1 cellular context compared by ENCODE assay signal in the genomic region with DNA sequence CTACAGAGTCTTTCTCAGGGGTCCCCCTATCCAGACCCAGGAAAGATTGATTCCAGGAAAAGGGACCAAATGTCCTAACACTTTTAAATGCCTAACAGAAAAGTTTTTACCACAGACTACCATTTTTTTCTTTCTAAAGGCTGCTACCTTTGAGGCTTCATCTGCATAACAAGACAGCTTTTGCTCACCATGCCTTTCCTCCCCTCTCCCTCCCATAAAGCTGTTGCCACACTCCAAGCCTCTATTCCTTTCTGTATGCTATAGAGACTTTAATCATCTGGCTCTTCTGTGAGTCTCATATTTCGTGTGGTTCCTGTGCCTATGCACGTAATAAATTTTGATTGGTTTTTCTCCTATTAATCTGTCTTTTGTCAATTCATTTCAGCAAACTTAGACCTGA.
TF ChIP-seq lines count a peak whose summit lies in the region.

No MANE protein-coding gene starts in this region.

TF ChIP-seq in GM23338, 12 proteins besides CTCF, POLR2A, EP300 and RAD21 (continued from another document):
- TF ChIP-seq, protein P1, sequence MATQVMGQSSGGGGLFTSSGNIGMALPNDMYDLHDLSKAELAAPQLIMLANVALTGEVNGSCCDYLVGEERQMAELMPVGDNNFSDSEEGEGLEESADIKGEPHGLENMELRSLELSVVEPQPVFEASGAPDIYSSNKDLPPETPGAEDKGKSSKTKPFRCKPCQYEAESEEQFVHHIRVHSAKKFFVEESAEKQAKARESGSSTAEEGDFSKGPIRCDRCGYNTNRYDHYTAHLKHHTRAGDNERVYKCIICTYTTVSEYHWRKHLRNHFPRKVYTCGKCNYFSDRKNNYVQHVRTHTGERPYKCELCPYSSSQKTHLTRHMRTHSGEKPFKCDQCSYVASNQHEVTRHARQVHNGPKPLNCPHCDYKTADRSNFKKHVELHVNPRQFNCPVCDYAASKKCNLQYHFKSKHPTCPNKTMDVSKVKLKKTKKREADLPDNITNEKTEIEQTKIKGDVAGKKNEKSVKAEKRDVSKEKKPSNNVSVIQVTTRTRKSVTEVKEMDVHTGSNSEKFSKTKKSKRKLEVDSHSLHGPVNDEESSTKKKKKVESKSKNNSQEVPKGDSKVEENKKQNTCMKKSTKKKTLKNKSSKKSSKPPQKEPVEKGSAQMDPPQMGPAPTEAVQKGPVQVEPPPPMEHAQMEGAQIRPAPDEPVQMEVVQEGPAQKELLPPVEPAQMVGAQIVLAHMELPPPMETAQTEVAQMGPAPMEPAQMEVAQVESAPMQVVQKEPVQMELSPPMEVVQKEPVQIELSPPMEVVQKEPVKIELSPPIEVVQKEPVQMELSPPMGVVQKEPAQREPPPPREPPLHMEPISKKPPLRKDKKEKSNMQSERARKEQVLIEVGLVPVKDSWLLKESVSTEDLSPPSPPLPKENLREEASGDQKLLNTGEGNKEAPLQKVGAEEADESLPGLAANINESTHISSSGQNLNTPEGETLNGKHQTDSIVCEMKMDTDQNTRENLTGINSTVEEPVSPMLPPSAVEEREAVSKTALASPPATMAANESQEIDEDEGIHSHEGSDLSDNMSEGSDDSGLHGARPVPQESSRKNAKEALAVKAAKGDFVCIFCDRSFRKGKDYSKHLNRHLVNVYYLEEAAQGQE (IDR thresholded peaks at IDR 0.05; ENCODE audit: unreplicated experiment) = no peak
- TF ChIP-seq EZH2 (IDR thresholded peaks at IDR 0.05; ENCODE audit: low read depth, unreplicated experiment) (no peak), JUNB (IDR thresholded peaks at IDR 0.05; ENCODE audit: unreplicated experiment) (no peak), STAT1 (IDR thresholded peaks at IDR 0.05; ENCODE audit: unreplicated experiment) (no peak), CREB1 (CRISPR knock-in tag; IDR thresholded peaks at IDR 0.05; ENCODE audit: low read depth) (no peak), ZNF331 (CRISPR knock-in tag; IDR thresholded peaks at IDR 0.05; ENCODE audit: low read depth) (no peak), EZH2phosphoT487 (IDR thresholded peaks at IDR 0.05; ENCODE audit: unreplicated experiment) (no peak), NANOG (IDR thresholded peaks at IDR 0.05; ENCODE audit: borderline replicate concordance) (no peak), ZNF114 (CRISPR knock-in tag; IDR thresholded peaks at IDR 0.05) (no peak)
- TF ChIP-seq, protein P2, sequence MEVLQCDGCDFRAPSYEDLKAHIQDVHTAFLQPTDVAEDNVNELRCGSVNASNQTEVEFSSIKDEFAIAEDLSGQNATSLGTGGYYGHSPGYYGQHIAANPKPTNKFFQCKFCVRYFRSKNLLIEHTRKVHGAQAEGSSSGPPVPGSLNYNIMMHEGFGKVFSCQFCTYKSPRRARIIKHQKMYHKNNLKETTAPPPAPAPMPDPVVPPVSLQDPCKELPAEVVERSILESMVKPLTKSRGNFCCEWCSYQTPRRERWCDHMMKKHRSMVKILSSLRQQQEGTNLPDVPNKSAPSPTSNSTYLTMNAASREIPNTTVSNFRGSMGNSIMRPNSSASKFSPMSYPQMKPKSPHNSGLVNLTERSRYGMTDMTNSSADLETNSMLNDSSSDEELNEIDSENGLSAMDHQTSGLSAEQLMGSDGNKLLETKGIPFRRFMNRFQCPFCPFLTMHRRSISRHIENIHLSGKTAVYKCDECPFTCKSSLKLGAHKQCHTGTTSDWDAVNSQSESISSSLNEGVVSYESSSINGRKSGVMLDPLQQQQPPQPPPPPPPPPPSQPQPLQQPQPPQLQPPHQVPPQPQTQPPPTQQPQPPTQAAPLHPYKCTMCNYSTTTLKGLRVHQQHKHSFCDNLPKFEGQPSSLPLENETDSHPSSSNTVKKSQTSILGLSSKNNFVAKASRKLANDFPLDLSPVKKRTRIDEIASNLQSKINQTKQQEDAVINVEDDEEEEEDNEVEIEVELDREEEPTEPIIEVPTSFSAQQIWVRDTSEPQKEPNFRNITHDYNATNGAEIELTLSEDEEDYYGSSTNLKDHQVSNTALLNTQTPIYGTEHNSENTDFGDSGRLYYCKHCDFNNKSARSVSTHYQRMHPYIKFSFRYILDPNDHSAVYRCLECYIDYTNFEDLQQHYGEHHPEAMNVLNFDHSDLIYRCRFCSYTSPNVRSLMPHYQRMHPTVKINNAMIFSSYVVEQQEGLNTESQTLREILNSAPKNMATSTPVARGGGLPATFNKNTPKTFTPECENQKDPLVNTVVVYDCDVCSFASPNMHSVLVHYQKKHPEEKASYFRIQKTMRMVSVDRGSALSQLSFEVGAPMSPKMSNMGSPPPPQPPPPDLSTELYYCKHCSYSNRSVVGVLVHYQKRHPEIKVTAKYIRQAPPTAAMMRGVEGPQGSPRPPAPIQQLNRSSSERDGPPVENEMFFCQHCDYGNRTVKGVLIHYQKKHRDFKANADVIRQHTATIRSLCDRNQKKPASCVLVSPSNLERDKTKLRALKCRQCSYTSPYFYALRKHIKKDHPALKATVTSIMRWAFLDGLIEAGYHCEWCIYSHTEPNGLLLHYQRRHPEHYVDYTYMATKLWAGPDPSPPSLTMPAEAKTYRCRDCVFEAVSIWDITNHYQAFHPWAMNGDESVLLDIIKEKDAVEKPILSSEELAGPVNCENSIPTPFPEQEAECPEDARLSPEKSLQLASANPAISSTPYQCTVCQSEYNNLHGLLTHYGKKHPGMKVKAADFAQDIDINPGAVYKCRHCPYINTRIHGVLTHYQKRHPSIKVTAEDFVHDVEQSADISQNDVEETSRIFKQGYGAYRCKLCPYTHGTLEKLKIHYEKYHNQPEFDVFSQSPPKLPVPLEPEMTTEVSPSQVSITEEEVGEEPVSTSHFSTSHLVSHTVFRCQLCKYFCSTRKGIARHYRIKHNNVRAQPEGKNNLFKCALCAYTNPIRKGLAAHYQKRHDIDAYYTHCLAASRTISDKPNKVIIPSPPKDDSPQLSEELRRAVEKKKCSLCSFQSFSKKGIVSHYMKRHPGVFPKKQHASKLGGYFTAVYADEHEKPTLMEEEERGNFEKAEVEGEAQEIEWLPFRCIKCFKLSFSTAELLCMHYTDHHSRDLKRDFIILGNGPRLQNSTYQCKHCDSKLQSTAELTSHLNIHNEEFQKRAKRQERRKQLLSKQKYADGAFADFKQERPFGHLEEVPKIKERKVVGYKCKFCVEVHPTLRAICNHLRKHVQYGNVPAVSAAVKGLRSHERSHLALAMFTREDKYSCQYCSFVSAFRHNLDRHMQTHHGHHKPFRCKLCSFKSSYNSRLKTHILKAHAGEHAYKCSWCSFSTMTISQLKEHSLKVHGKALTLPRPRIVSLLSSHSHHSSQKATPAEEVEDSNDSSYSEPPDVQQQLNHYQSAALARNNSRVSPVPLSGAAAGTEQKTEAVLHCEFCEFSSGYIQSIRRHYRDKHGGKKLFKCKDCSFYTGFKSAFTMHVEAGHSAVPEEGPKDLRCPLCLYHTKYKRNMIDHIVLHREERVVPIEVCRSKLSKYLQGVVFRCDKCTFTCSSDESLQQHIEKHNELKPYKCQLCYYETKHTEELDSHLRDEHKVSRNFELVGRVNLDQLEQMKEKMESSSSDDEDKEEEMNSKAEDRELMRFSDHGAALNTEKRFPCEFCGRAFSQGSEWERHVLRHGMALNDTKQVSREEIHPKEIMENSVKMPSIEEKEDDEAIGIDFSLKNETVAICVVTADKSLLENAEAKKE (CRISPR knock-in tag; IDR thresholded peaks at IDR 0.05) = no peak
- TF ChIP-seq, protein P3, sequence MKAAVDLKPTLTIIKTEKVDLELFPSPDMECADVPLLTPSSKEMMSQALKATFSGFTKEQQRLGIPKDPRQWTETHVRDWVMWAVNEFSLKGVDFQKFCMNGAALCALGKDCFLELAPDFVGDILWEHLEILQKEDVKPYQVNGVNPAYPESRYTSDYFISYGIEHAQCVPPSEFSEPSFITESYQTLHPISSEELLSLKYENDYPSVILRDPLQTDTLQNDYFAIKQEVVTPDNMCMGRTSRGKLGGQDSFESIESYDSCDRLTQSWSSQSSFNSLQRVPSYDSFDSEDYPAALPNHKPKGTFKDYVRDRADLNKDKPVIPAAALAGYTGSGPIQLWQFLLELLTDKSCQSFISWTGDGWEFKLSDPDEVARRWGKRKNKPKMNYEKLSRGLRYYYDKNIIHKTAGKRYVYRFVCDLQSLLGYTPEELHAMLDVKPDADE (IDR thresholded peaks at IDR 0.05) = no peak
